ENCODE assay signal across 8 cellular contexts in genomic region chr6:137944403-137945148, GRCh38.
DNase-seq lines count a peak whose midpoint lies in the region; ATAC-seq and TF ChIP-seq lines count a peak whose summit lies in the region.
"Not testable (repeated sequence)": the region's sequence is repeated elsewhere in the genome, so short reads cannot be mapped to it uniquely, and the experiment has no call there.

No MANE protein-coding gene starts in this region.

- H4K20me1 ChIP-seq in SU-DHL-6 (ENCODE audit: low read depth, low read length): not testable (repeated sequence)

- not testable (repeated sequence) for H3K27ac Mint-ChIP-seq in osteocyte (ENCODE audit: unreplicated experiment)

- not testable (repeated sequence) for H3K27ac ChIP-seq in ACC112 (ENCODE audit: low read depth, low read length); SU-DHL-6 (ENCODE audit: low read depth, low read length); brain microvascular endothelial cell; left ventricle myocardium inferior (replicated peaks)

- H3K4me1 ChIP-seq in ACC112 (ENCODE audit: control insufficient read depth, insufficient read depth, low read length, unreplicated experiment); left ventricle myocardium inferior: not testable (repeated sequence)

- H3K9ac ChIP-seq in SU-DHL-6 (ENCODE audit: low read length): not testable (repeated sequence)

- not testable (repeated sequence) for H3K27me3 Mint-ChIP-seq in osteocyte (ENCODE audit: unreplicated experiment)

- H3K9me3 Mint-ChIP-seq in osteocyte (ENCODE audit: unreplicated experiment): not testable (repeated sequence)

- ATAC-seq in HG02763 (IDR thresholded peaks at IDR 0.05; ENCODE audit: unreplicated experiment): peak; percentile 32

- intact Hi-C loops in left ventricle myocardium inferior (cut with micrococcal nuclease): loop anchor here (5.0 kb wide), 1 partner anchor 237 kb away; no protein-coding TSS in a partner anchor

- in situ Hi-C loops in brain microvascular endothelial cell (cut with HindIII; ENCODE audit: low pct_ligation_motif_present, low sequenced_read_pairs): not testable (repeated sequence)

- DNase-seq in MV-4-11 (lab: John Stamatoyannopoulos, UW) (peak; percentile 31), brain microvascular endothelial cell (peak; percentile 37)
- not testable (repeated sequence) for DNase-seq in left ventricle myocardium inferior; osteocyte (ENCODE audit: extremely low spot score, unreplicated experiment)

- not testable (repeated sequence) for H3K79me2 ChIP-seq in ACC112 (ENCODE audit: control insufficient read depth, insufficient read depth, low read length, unreplicated experiment); SU-DHL-6 (ENCODE audit: insufficient read depth, low read length)

- not testable (repeated sequence) for H3F3A ChIP-seq in SU-DHL-6 (ENCODE audit: insufficient read depth)

- peak; percentile 67 for TF ChIP-seq CTCF in GM12875 (IDR thresholded peaks at IDR 0.05; ENCODE audit: borderline replicate concordance, insufficient read depth, low read depth, low read length)
- peak; percentile 43 for TF ChIP-seq CTCF in SU-DHL-6 (IDR thresholded peaks at IDR 0.05; ENCODE audit: insufficient read depth, low read length, poor library complexity, severe bottlenecking)
- peak; percentile 80 for TF ChIP-seq CTCF in brain microvascular endothelial cell (IDR thresholded peaks at IDR 0.05; ENCODE audit: low read depth, low read length, missing control alignments)
- peak; percentile 82 for TF ChIP-seq CTCF in left ventricle myocardium inferior (IDR thresholded peaks at IDR 0.05; ENCODE audit: borderline replicate concordance)
- peak; percentile 88 for TF ChIP-seq CTCF in osteocyte (IDR thresholded peaks at IDR 0.05)

- H3K4me3 ChIP-seq in ACC112 (ENCODE audit: low read depth, low read length): peak overlapping the region; percentile 55
- H3K4me3 ChIP-seq in GM12875 (ENCODE audit: low read depth, low read length); SU-DHL-6 (ENCODE audit: insufficient read depth, low read length, poor library complexity, severe bottlenecking); brain microvascular endothelial cell (ENCODE audit: low read depth, low read length); left ventricle myocardium inferior: not testable (repeated sequence)

- not testable (repeated sequence) for H3K4me2 ChIP-seq in SU-DHL-6 (ENCODE audit: low read depth, low read length, poor library complexity, severe bottlenecking)

- not testable (repeated sequence) for H3K36me3 Mint-ChIP-seq in osteocyte (ENCODE audit: unreplicated experiment)

- H2AFZ ChIP-seq in ACC112 (ENCODE audit: low read length, unreplicated experiment): peak overlapping the region; percentile 72
- not testable (repeated sequence) for H2AFZ ChIP-seq in SU-DHL-6 (ENCODE audit: low read depth, low read length, severe bottlenecking)

- H3K9me2 ChIP-seq in SU-DHL-6 (replicated peaks; ENCODE audit: insufficient read depth, low read length): not testable (repeated sequence)

- H3K36me3 ChIP-seq in ACC112 (ENCODE audit: insufficient read depth, low read length); SU-DHL-6 (ENCODE audit: low read length); brain microvascular endothelial cell (replicated peaks); left ventricle myocardium inferior: not testable (repeated sequence)

- not testable (repeated sequence) for H3K4me3 Mint-ChIP-seq in osteocyte (ENCODE audit: unreplicated experiment)

- H3K9me3 ChIP-seq in SU-DHL-6 (ENCODE audit: insufficient read depth, low read length); left ventricle myocardium inferior (replicated peaks): not testable (repeated sequence)

- H3K27me3 ChIP-seq in ACC112 (ENCODE audit: insufficient read depth, low read length); SU-DHL-6 (ENCODE audit: low read length); brain microvascular endothelial cell (replicated peaks); left ventricle myocardium inferior (ENCODE audit: low read depth): not testable (repeated sequence)

- H3K4me1 Mint-ChIP-seq in osteocyte (ENCODE audit: unreplicated experiment): not testable (repeated sequence)
